ENCODE assay signal across 20 cellular contexts in the genomic region with DNA sequence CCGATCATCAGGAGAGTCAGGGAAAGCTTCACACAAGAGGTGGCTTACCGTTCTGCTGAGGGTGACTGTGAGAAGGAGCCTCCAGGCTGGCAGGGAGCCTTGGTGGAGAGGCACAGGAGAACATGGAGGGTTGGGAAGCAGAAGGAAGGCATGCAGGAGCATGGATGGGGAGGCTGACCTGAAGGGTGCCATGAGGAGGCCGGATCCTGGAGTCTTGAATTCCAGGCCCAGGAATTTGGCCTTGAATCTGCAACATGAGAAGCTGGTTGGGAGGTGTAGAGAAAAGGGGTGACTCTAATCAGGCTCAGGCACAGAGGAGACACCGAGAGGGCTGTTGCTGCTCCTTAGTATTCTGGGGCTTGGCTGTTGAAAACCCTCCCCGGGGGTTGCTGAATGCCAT.
"Had no signal": no experiment of that assay in that cellular context is flagged by ENCODE, and none has a peak within 500 bp of the region (broad histone marks: within the 10 kb centered on the region; RNA-seq: fewer than 3 reads in every experiment).

No MANE protein-coding gene starts in this region.

- ATAC-seq: gastroesophageal sphincter; left lobe of liver; natural killer cell treated with Interleukin-12 subunit alpha and Interleukin-12 subunit beta and Interleukin-15 and Interleukin-18, amount 100 ng/mL, for 72 hours; psoas muscle; right lobe of liver; stimulated activated memory B cell treated with anti-CD40 and anti-IgM and Interleukin-4, amounts not matched to agents 10 μg/mL and 1 μg/mL and 100 μg/mL, for 72 hours had no signal

- H3K36me3 ChIP-seq: gastroesophageal sphincter, right lobe of liver, tibial artery, upper lobe of left lung, uterus had no signal

- H3K4me1 ChIP-seq: esophagus muscularis mucosa, gastroesophageal sphincter, psoas muscle, right lobe of liver, uterus had no signal

- H3K27me3 ChIP-seq: dorsolateral prefrontal cortex, esophagus muscularis mucosa, gastroesophageal sphincter, right lobe of liver, tibial artery, upper lobe of left lung, uterus had no signal

- H3K9me3 ChIP-seq: esophagus muscularis mucosa, gastroesophageal sphincter, psoas muscle, right lobe of liver, tibial artery, upper lobe of left lung, uterus had no signal

- H3K4me3 ChIP-seq: dorsolateral prefrontal cortex, esophagus muscularis mucosa, gastroesophageal sphincter, psoas muscle, right lobe of liver, tibial artery, upper lobe of left lung, uterus had no signal

- H3K4me3 Mint-ChIP-seq: mesothelial cell of epicardium; natural killer cell treated with Interleukin-12 subunit alpha and Interleukin-12 subunit beta and Interleukin-15 and Interleukin-18, amount 100 ng/mL, for 72 hours; stimulated activated memory B cell treated with anti-CD40 and anti-IgM and Interleukin-4, amounts not matched to agents 10 μg/mL and 1 μg/mL and 100 μg/mL, for 72 hours; stimulated activated naive CD8-positive, alpha-beta T cell treated with anti-CD3 and anti-CD28 coated beads, Interleukin-15, Interleukin-2, amounts not matched to agents 100 ng/mL and 50 ng/mL, for 24 hours had no signal

- H3K27me3 Mint-ChIP-seq: stimulated activated memory B cell treated with anti-CD40 and anti-IgM and Interleukin-4, amounts not matched to agents 10 μg/mL and 1 μg/mL and 100 μg/mL, for 72 hours; stimulated activated naive CD8-positive, alpha-beta T cell treated with anti-CD3 and anti-CD28 coated beads, Interleukin-15, Interleukin-2, amounts not matched to agents 100 ng/mL and 50 ng/mL, for 24 hours had no signal

- H3K36me3 Mint-ChIP-seq: mesothelial cell of epicardium had no signal

- DNase-seq: cortex of kidney; dorsolateral prefrontal cortex; effector CD8-positive, alpha-beta T cell; kidney glomerular epithelial cell; psoas muscle; retina; right lobe of liver; stimulated activated CD4-positive, alpha-beta T cell treated with anti-CD3 and anti-CD28 coated beads, Interleukin-4, amount 100 ng/mL, for 1 hour; stimulated activated CD8-positive, alpha-beta memory T cell treated with anti-CD3 and anti-CD28 coated beads, Interleukin-4, amount 100 ng/mL, for 48 hours; tibial artery; upper lobe of left lung; uterus had no signal

- H3K27ac Mint-ChIP-seq: mesothelial cell of epicardium; natural killer cell treated with Interleukin-12 subunit alpha and Interleukin-12 subunit beta and Interleukin-15 and Interleukin-18, amount 100 ng/mL, for 72 hours; stimulated activated memory B cell treated with anti-CD40 and anti-IgM and Interleukin-4, amounts not matched to agents 10 μg/mL and 1 μg/mL and 100 μg/mL, for 72 hours; stimulated activated naive CD8-positive, alpha-beta T cell treated with anti-CD3 and anti-CD28 coated beads, Interleukin-15, Interleukin-2, amounts not matched to agents 100 ng/mL and 50 ng/mL, for 24 hours had no signal

- H3K27ac ChIP-seq: epithelial cell of prostate, esophagus muscularis mucosa, gastroesophageal sphincter, psoas muscle, right lobe of liver, tibial artery, upper lobe of left lung, uterus had no signal

- H3K4me1 Mint-ChIP-seq: mesothelial cell of epicardium had no signal
